Comparison of ENCODE assay signal across 8 cellular contexts in the genomic region with DNA sequence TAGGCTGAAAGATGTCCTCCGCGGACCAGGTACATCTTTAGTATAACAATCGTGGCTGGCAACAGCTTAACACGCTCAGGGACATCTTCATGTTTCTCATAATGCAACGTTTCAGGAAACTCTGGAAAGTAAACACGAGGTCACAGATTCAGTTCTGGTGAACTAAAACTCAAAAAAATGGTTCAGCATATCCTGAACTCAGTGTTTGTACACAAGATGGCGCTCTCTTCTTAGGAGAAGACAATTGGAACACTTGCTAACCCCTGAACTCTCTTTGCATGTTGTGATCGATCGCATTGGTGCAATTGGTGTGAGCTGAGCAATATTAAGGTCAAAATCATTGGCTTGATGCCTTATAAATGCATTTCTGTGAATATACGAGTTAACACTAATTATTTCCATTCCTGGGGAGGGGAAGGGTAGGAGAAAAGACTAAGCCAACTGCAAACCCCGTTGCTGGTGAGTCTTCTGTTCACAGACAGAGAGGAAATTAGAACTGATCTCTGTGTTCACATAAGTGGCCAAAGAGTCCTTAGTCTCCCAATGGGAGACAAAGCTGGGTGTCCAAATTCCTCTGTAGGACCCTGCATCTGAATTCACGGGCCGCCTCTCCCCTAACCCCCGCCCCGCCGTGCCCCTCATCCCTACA. TPM values are rescaled to one million over a fixed set of nuclear protein-coding genes. Genes with fewer than 3 reads are reported as not detected.
DNase-seq lines count a peak whose midpoint lies in the region; ATAC-seq and TF ChIP-seq lines count a peak whose summit lies in the region.

No MANE protein-coding gene starts in this region.

- peak; percentile 42 for DNase-seq in Calu3
- peak; percentile 85 for DNase-seq in NCI-H2227 (lab: John Stamatoyannopoulos, UW; ENCODE audit: unreplicated experiment)
- DNase-seq in activated T-cell treated with anti-CD3 and anti-CD28 coated beads, Interleukin-2, amount 50 U/mL, for 72 hours: peak; percentile 29 to 50
- DNase-seq in glutamatergic neuron: no peak
- peak; percentile 76 for DNase-seq in pons (ENCODE audit: low spot score)
- DNase-seq in NK-92 treated with Interleukin-12 subunit alpha and Interleukin-12 subunit beta, amount 100 ng/mL, for 24 hours (lab: John Stamatoyannopoulos, UW): no peak

- intact Hi-C loops in Calu3 (cut with micrococcal nuclease; ENCODE audit: unreplicated experiment): loop anchor here (1.0 to 10.0 kb wide), 3 partner anchors 208 to 1794 kb away; no protein-coding TSS in a partner anchor

- H3K9me3 Mint-ChIP-seq in Calu3 (ENCODE audit: low read depth, unreplicated experiment) (no peaks in the 10 kb centered on the region), glutamatergic neuron (ENCODE audit: unreplicated experiment) (peaks cover 1% of the 10 kb centered on the region)
- H3K9me3 Mint-ChIP-seq in activated T-cell treated with anti-CD3 and anti-CD28 coated beads, Interleukin-2, amount 50 U/mL, for 72 hours: no peaks in the 10 kb centered on the region

- H3K4me1 Mint-ChIP-seq in Calu3 (ENCODE audit: low read depth, unreplicated experiment) (peaks cover 20% of the 10 kb centered on the region), glutamatergic neuron (ENCODE audit: low read depth, unreplicated experiment) (peaks cover 19% of the 10 kb centered on the region)
- peaks cover 10% of the 10 kb centered on the region for H3K4me1 Mint-ChIP-seq in activated T-cell treated with anti-CD3 and anti-CD28 coated beads, Interleukin-2, amount 50 U/mL, for 72 hours (ENCODE audit: low read depth)

- CTCF ChIA-PET in Calu3 (lab: Charles Lee): no interaction called here

- H3K27me3 Mint-ChIP-seq in Calu3 (ENCODE audit: unreplicated experiment) (peaks cover 45% of the 10 kb centered on the region), glutamatergic neuron (ENCODE audit: unreplicated experiment) (peaks cover 5% of the 10 kb centered on the region)
- peaks cover 11% of the 10 kb centered on the region for H3K27me3 Mint-ChIP-seq in activated T-cell treated with anti-CD3 and anti-CD28 coated beads, Interleukin-2, amount 50 U/mL, for 72 hours (ENCODE audit: low read depth)

- H3K36me3 Mint-ChIP-seq in Calu3 (ENCODE audit: insufficient read depth, unreplicated experiment): no peaks in the 10 kb centered on the region
- no peaks in the 10 kb centered on the region for H3K36me3 Mint-ChIP-seq in activated T-cell treated with anti-CD3 and anti-CD28 coated beads, Interleukin-2, amount 50 U/mL, for 72 hours (ENCODE audit: insufficient read depth in 2 of 2)
- H3K36me3 Mint-ChIP-seq in glutamatergic neuron (ENCODE audit: unreplicated experiment): no peaks in the 10 kb centered on the region

- H3K27ac Mint-ChIP-seq in Calu3 (ENCODE audit: unreplicated experiment): no peak overlapping the region
- H3K27ac Mint-ChIP-seq in activated T-cell treated with anti-CD3 and anti-CD28 coated beads, Interleukin-2, amount 50 U/mL, for 72 hours: no peak overlapping the region
- no peak overlapping the region for H3K27ac Mint-ChIP-seq in glutamatergic neuron (ENCODE audit: unreplicated experiment)

- TF ChIP-seq CTCF in Calu3 (IDR thresholded peaks at IDR 0.05; ENCODE audit: unreplicated experiment) (peak; percentile 51), glutamatergic neuron (IDR thresholded peaks at IDR 0.05; ENCODE audit: partially characterized antibody, unreplicated experiment) (peak; percentile 73)

- no TSS peak for BruUV-seq in Calu3 (replicated peaks; lab: Mats Ljungman, UMichigan)

- H3K4me3 Mint-ChIP-seq in Calu3 (ENCODE audit: low read depth, unreplicated experiment) (no peak overlapping the region), glutamatergic neuron (ENCODE audit: unreplicated experiment) (no peak overlapping the region)
- peak overlapping the region; percentile 31 to 34 for H3K4me3 Mint-ChIP-seq in activated T-cell treated with anti-CD3 and anti-CD28 coated beads, Interleukin-2, amount 50 U/mL, for 72 hours

- ATAC-seq in GM18867 (IDR thresholded peaks at IDR 0.05; ENCODE audit: unreplicated experiment) (peak; percentile 83), HG03280 (IDR thresholded peaks at IDR 0.05; ENCODE audit: unreplicated experiment) (peak; percentile 70)
- peak; percentile 73 to 78 for ATAC-seq in activated T-cell treated with anti-CD3 and anti-CD28 coated beads, Interleukin-2, amount 50 U/mL, for 72 hours (replicated peaks in 1 of 2)

RNA-seq across cellular contexts. Expression of gene FAM180A, which starts 52.6 kb away (rescaled TPM):
- total RNA-seq in Calu3 (2022) (not detected in 2 replicates), glutamatergic neuron (ENCODE audit: unreplicated experiment) (not detected)
- not detected for total RNA-seq in activated T-cell treated with anti-CD3 and anti-CD28 coated beads, Interleukin-2, amount 50 U/mL, for 72 hours

Comparison
In these comparisons a context has a peak if more than half of its experiments do, and no peak if none do; other contexts are left out.
1. DNase-seq: peak in Calu3 (single experiment), NCI-H2227 (single experiment), activated T-cell treated with anti-CD3 and anti-CD28 coated beads, Interleukin-2, amount 50 U/mL, for 72 hours (2 of 2) and pons (single experiment); none in glutamatergic neuron (single experiment) and NK-92 treated with Interleukin-12 subunit alpha and Interleukin-12 subunit beta, amount 100 ng/mL, for 24 hours (single experiment).
2. H3K4me3 Mint-ChIP-seq: peak in activated T-cell treated with anti-CD3 and anti-CD28 coated beads, Interleukin-2, amount 50 U/mL, for 72 hours (2 of 2); none in Calu3 (single experiment) and glutamatergic neuron (single experiment).
3. Peak in every context shown above with its lines, with median percentiles within 50 percentile points of each other: ATAC-seq.